1 cellular context compared by ENCODE assay signal in genomic region chr3:114323546-114324254, GRCh38.
TF ChIP-seq lines count a peak whose summit lies in the region.

No MANE protein-coding gene starts in this region.

TF ChIP-seq in SK-N-SH, 30 proteins besides CTCF, POLR2A, EP300 and RAD21 (continued from another document):
- TF ChIP-seq, protein P1, sequence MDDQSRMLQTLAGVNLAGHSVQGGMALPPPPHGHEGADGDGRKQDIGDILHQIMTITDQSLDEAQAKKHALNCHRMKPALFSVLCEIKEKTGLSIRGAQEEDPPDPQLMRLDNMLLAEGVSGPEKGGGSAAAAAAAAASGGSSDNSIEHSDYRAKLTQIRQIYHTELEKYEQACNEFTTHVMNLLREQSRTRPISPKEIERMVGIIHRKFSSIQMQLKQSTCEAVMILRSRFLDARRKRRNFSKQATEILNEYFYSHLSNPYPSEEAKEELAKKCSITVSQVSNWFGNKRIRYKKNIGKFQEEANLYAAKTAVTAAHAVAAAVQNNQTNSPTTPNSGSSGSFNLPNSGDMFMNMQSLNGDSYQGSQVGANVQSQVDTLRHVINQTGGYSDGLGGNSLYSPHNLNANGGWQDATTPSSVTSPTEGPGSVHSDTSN (IDR thresholded peaks at IDR 0.05) = no peak
- TF ChIP-seq FOXM1 (IDR thresholded peaks at IDR 0.05; ENCODE audit: low read depth) (no peak), TAF1 (IDR thresholded peaks at IDR 0.05; ENCODE audit: borderline replicate concordance, low read depth, low read length) (no peak), FOSL2 (IDR thresholded peaks at IDR 0.05; ENCODE audit: borderline replicate concordance, low read depth) (no peak), ELF1 (IDR thresholded peaks at IDR 0.05) (no peak)
- TF ChIP-seq, protein P2, sequence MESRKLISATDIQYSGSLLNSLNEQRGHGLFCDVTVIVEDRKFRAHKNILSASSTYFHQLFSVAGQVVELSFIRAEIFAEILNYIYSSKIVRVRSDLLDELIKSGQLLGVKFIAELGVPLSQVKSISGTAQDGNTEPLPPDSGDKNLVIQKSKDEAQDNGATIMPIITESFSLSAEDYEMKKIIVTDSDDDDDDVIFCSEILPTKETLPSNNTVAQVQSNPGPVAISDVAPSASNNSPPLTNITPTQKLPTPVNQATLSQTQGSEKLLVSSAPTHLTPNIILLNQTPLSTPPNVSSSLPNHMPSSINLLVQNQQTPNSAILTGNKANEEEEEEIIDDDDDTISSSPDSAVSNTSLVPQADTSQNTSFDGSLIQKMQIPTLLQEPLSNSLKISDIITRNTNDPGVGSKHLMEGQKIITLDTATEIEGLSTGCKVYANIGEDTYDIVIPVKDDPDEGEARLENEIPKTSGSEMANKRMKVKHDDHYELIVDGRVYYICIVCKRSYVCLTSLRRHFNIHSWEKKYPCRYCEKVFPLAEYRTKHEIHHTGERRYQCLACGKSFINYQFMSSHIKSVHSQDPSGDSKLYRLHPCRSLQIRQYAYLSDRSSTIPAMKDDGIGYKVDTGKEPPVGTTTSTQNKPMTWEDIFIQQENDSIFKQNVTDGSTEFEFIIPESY (IDR thresholded peaks at IDR 0.05; ENCODE audit: borderline replicate concordance, low read depth) = no peak
